In the genomic region with DNA sequence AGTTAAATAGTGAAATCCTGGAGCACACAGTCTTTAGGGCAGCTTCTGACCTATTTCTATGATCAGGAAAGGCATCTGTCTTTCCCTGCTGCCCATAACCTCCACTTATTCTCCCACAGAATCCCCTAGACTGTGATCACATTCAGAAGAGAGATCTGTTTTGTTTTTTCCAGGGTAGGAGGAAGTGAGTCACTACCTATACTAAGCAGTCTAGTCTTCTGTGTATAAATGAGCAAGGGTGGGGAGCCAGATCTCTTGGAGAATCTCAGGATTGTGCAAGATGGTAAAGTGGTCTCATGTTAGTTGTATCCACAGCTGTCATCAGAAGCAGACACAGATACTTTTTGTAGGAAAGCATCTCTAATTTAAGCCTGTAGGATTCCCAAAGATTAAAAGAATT, we compare ENCODE assay signal across 11 cellular contexts. TPM values are rescaled to one million over a fixed set of nuclear protein-coding genes. Genes with fewer than 3 reads are reported as not detected.
DNase-seq lines count a peak whose midpoint lies in the region; ATAC-seq and TF ChIP-seq lines count a peak whose summit lies in the region.
"Had no signal": no experiment of that assay in that cellular context is flagged by ENCODE, and none has a peak within 500 bp of the region (broad histone marks: within the 10 kb centered on the region; RNA-seq: fewer than 3 reads in every experiment).

No MANE protein-coding gene starts in this region.

- peak overlapping the region; percentile 5 for H3K27ac Mint-ChIP-seq in Calu3 (ENCODE audit: unreplicated experiment)

- H3K4me1 Mint-ChIP-seq in Calu3 (ENCODE audit: low read depth, unreplicated experiment) = no peaks in the 10 kb centered on the region

- intact Hi-C loops in Calu3 (cut with micrococcal nuclease; ENCODE audit: unreplicated experiment) = no loop called here

- no peak overlapping the region for H3K4me3 Mint-ChIP-seq in Calu3 (ENCODE audit: low read depth, unreplicated experiment)

- H3K36me3 Mint-ChIP-seq in Calu3 (ENCODE audit: insufficient read depth, unreplicated experiment) = no peaks in the 10 kb centered on the region

- H3K9me3 Mint-ChIP-seq in Calu3 (ENCODE audit: low read depth, unreplicated experiment) = no peaks in the 10 kb centered on the region

- BruUV-seq in Calu3 (replicated peaks; lab: Mats Ljungman, UMichigan) = no TSS peak

- DNase-seq in Calu3 = no peak
- DNase-seq in MV-4-11 (lab: John Stamatoyannopoulos, UW) = peak; percentile 82
- DNase-seq in astrocyte of the hippocampus (ENCODE audit: low read depth, low spot score) = peak; percentile 77
- DNase-seq in lung microvascular endothelial cell (ENCODE audit: low read depth in 2 of 2) = peak; percentile 66 to 94
- no peak for DNase-seq in NCI-H128 (lab: John Stamatoyannopoulos, UW; ENCODE audit: unreplicated experiment)
- no peak for DNase-seq in NCI-H1436 (lab: John Stamatoyannopoulos, UW)
- no peak for DNase-seq in NCI-H2029 treated with DMSO at 0.1 percent for 48 hours (lab: John Stamatoyannopoulos, UW)
- DNase-seq: NCI-H1105 treated with DMSO at 0.1 percent for 48 hours, occipital lobe had no signal

- no peak for TF ChIP-seq CTCF in Calu3 (IDR thresholded peaks at IDR 0.05; ENCODE audit: unreplicated experiment)

- H3K27me3 Mint-ChIP-seq in Calu3 (ENCODE audit: unreplicated experiment) = no peaks in the 10 kb centered on the region

- ATAC-seq in HG02884 (IDR thresholded peaks at IDR 0.05; ENCODE audit: unreplicated experiment) = no peak
- ATAC-seq: GM12878 had no signal

- CTCF ChIA-PET in Calu3 (lab: Charles Lee) = interaction anchor here (0.6 to 0.7 kb wide), 2 partner anchors 237 to 320 kb away, joined by 3 read pairs; no protein-coding TSS in a partner anchor

RNA-seq across cellular contexts. Expression of a gene that starts 11.8 kb away (rescaled TPM):
- total RNA-seq in Calu3 (2022) (49.2 and 49.5 TPM in 2 replicates), lung microvascular endothelial cell (30.8 and 41.2 TPM in 2 replicates)

RNA-seq across cellular contexts. Expression of a gene that starts 48.6 kb away (rescaled TPM):
- total RNA-seq in Calu3 (2022) (34.1 and 34.7 TPM in 2 replicates), lung microvascular endothelial cell (41.2 and 59.9 TPM in 2 replicates)

Comparison
In these comparisons a context has a peak if more than half of its experiments do, and no peak if none do; other contexts are left out.
1. DNase-seq: peak in MV-4-11 (single experiment), astrocyte of the hippocampus (single experiment) and lung microvascular endothelial cell (2 of 2); none in Calu3 (single experiment), NCI-H128 (single experiment), NCI-H1436 (single experiment) and NCI-H2029 treated with DMSO at 0.1 percent for 48 hours (single experiment).